16 cellular contexts compared by ENCODE assay signal in genomic region chr10:3324572-3324971, GRCh38.
DNase-seq lines count a peak whose midpoint lies in the region; ATAC-seq, FAIRE-seq and TF ChIP-seq lines count a peak whose summit lies in the region.
"Had no signal": no experiment of that assay in that cellular context is flagged by ENCODE, and none has a peak within 500 bp of the region (broad histone marks: within the 10 kb centered on the region; RNA-seq: fewer than 3 reads in every experiment).

No MANE protein-coding gene starts in this region.

- H3K9ac ChIP-seq in keratinocyte (ENCODE audit: control insufficient read depth, extremely low read depth, insufficient read depth, low read length) = no peak overlapping the region

- POLR2A ChIA-PET in RWPE1 (lab: Yijun Ruan, JAX; ENCODE audit: low non-redundant PET) = no interaction called here

- H3K4me1 ChIP-seq in keratinocyte (ENCODE audit: control insufficient read depth, extremely low read depth, insufficient read depth, low read length) = peaks cover 15% of the 10 kb centered on the region
- H3K4me1 ChIP-seq in effector memory CD4-positive, alpha-beta T cell (ENCODE audit: control insufficient read depth, insufficient read depth, low read length, poor library complexity, severe bottlenecking) = no peaks in the 10 kb centered on the region
- H3K4me1 ChIP-seq: BE2C, HAP-1 had no signal

- ATAC-seq in stimulated activated effector memory CD8-positive, alpha-beta T cell treated with anti-CD3 and anti-CD28 coated beads, Interleukin-12 subunit alpha, Interleukin-12 subunit beta, amount 100 ng/mL, for 72 hours = peak; percentile 44
- no peak for ATAC-seq in HG02610 (IDR thresholded peaks at IDR 0.05; ENCODE audit: unreplicated experiment)
- ATAC-seq: GM12878, Panc1 had no signal

- H3K27ac Mint-ChIP-seq in stimulated activated effector memory CD8-positive, alpha-beta T cell treated with anti-CD3 and anti-CD28 coated beads, Interleukin-12 subunit alpha, Interleukin-12 subunit beta, amount 100 ng/mL, for 72 hours = no peak overlapping the region

- no peak overlapping the region for H2AFZ ChIP-seq in keratinocyte (ENCODE audit: control insufficient read depth, low read length)

- H3K9me3 ChIP-seq in keratinocyte (ENCODE audit: control insufficient read depth, low read depth, low read length) = no peaks in the 10 kb centered on the region
- H3K9me3 ChIP-seq in effector memory CD4-positive, alpha-beta T cell (ENCODE audit: control insufficient read depth, low read length) = no peaks in the 10 kb centered on the region
- H3K9me3 ChIP-seq: BE2C, HAP-1 had no signal

- H3K4me1 Mint-ChIP-seq in stimulated activated effector memory CD8-positive, alpha-beta T cell treated with anti-CD3 and anti-CD28 coated beads, Interleukin-12 subunit alpha, Interleukin-12 subunit beta, amount 100 ng/mL, for 72 hours = peaks cover 7% of the 10 kb centered on the region

- no peak overlapping the region for H3K4me3 Mint-ChIP-seq in stimulated activated effector memory CD8-positive, alpha-beta T cell treated with anti-CD3 and anti-CD28 coated beads, Interleukin-12 subunit alpha, Interleukin-12 subunit beta, amount 100 ng/mL, for 72 hours
- H3K4me3 Mint-ChIP-seq: CD4-positive, alpha-beta memory T cell had no signal

- dilution Hi-C loops in keratinocyte (cut with MboI; ENCODE audit: extremely low pct_ligation_motif_present, low sequenced_read_pairs) = no loop called here

- H3K27ac ChIP-seq in RWPE1 (peak overlapping the region; percentile 85), keratinocyte (ENCODE audit: control insufficient read depth, insufficient read depth, low read length) (no peak overlapping the region)
- no peak overlapping the region for H3K27ac ChIP-seq in effector memory CD4-positive, alpha-beta T cell (ENCODE audit: insufficient read depth, low read length, poor library complexity, severe bottlenecking)

- no peak for TF ChIP-seq CTCF in RWPE1 (conservative IDR thresholded peaks at IDR 0.05; ENCODE audit: low read depth)
- no peak for TF ChIP-seq CTCF in keratinocyte (optimal IDR thresholded peaks at IDR 0.05 in 1 of 3, IDR thresholded peaks at IDR 0.05 in 1 of 3, conservative IDR thresholded peaks at IDR 0.05 in 1 of 3; ENCODE audit: extremely low read depth in 1 of 3, insufficient read depth in 2 of 3, low read length in 3 of 3)

- no peaks in the 10 kb centered on the region for H3K79me2 ChIP-seq in keratinocyte (ENCODE audit: control insufficient read depth, insufficient read depth, low read length)

- H3K36me3 Mint-ChIP-seq in stimulated activated effector memory CD8-positive, alpha-beta T cell treated with anti-CD3 and anti-CD28 coated beads, Interleukin-12 subunit alpha, Interleukin-12 subunit beta, amount 100 ng/mL, for 72 hours = no peaks in the 10 kb centered on the region
- H3K36me3 Mint-ChIP-seq: CD4-positive, alpha-beta memory T cell had no signal

- no peaks in the 10 kb centered on the region for H3K9me3 Mint-ChIP-seq in stimulated activated effector memory CD8-positive, alpha-beta T cell treated with anti-CD3 and anti-CD28 coated beads, Interleukin-12 subunit alpha, Interleukin-12 subunit beta, amount 100 ng/mL, for 72 hours
- H3K9me3 Mint-ChIP-seq: CD4-positive, alpha-beta memory T cell had no signal

- H3K36me3 ChIP-seq in keratinocyte (ENCODE audit: control insufficient read depth in 2 of 2, extremely low read depth in 1 of 2, insufficient read depth in 2 of 2, low read length in 2 of 2) = no peaks in the 10 kb centered on the region
- no peaks in the 10 kb centered on the region for H3K36me3 ChIP-seq in effector memory CD4-positive, alpha-beta T cell (ENCODE audit: control insufficient read depth, insufficient read depth, low read length)
- H3K36me3 ChIP-seq: BE2C, HAP-1 had no signal

- DNase-seq in EL = peak; percentile 23
- no peak for DNase-seq in RWPE1 (ENCODE audit: low spot score)
- DNase-seq in keratinocyte (ENCODE audit: low read depth, low spot score) = no peak
- DNase-seq in stimulated activated effector memory CD8-positive, alpha-beta T cell treated with anti-CD3 and anti-CD28 coated beads, Interleukin-12 subunit alpha, Interleukin-12 subunit beta, amount 100 ng/mL, for 72 hours (ENCODE audit: low spot score in 2 of 2) = no peak
- DNase-seq in effector memory CD4-positive, alpha-beta T cell = no peak
- no peak for DNase-seq in DMS 273 (lab: John Stamatoyannopoulos, UW; ENCODE audit: unreplicated experiment)
- DNase-seq: ACHN; BE2C; CD4-positive, alpha-beta memory T cell; NCI-H1436 treated with DMSO at 0.1 percent for 48 hours; SHP77 had no signal

- H3K27me3 ChIP-seq in keratinocyte (ENCODE audit: control insufficient read depth, extremely low read depth, insufficient read depth, low read length) = no peaks in the 10 kb centered on the region
- no peaks in the 10 kb centered on the region for H3K27me3 ChIP-seq in effector memory CD4-positive, alpha-beta T cell (replicated peaks; ENCODE audit: control insufficient read depth, insufficient read depth, low read length, poor library complexity, severe bottlenecking)
- H3K27me3 ChIP-seq: BE2C had no signal

- no peak for FAIRE-seq in keratinocyte (lab: Jason Lieb, UNC)
- FAIRE-seq: GM12878, GM18507 had no signal

- no peaks in the 10 kb centered on the region for H4K20me1 ChIP-seq in keratinocyte (ENCODE audit: control insufficient read depth, extremely low read depth, insufficient read depth, low read length)

- H3K4me3 ChIP-seq in keratinocyte (ENCODE audit: control insufficient read depth in 2 of 3, extremely low read depth in 1 of 3, insufficient read depth in 2 of 3, low read depth in 1 of 3, low read length in 3 of 3) = no peak overlapping the region
- no peak overlapping the region for H3K4me3 ChIP-seq in effector memory CD4-positive, alpha-beta T cell (ENCODE audit: insufficient read depth, low read depth, low read length, poor library complexity, severe bottlenecking)
- H3K4me3 ChIP-seq: GM12878, HAP-1 had no signal

- no peaks in the 10 kb centered on the region for H3K9me1 ChIP-seq in keratinocyte (ENCODE audit: control insufficient read depth, extremely low read depth, insufficient read depth, low read length)

- CTCF ChIA-PET in RWPE1 (lab: Yijun Ruan, JAX) = interaction anchor here (1.0 kb wide), 1 partner anchor 128 kb away, joined by 3 read pairs; no protein-coding TSS in a partner anchor

- peak overlapping the region; percentile 63 for H3K4me2 ChIP-seq in keratinocyte (ENCODE audit: control insufficient read depth, extremely low read depth, insufficient read depth, low read depth, low read length)
